Comparison of ENCODE assay signal across 1 cellular context in the genomic region with DNA sequence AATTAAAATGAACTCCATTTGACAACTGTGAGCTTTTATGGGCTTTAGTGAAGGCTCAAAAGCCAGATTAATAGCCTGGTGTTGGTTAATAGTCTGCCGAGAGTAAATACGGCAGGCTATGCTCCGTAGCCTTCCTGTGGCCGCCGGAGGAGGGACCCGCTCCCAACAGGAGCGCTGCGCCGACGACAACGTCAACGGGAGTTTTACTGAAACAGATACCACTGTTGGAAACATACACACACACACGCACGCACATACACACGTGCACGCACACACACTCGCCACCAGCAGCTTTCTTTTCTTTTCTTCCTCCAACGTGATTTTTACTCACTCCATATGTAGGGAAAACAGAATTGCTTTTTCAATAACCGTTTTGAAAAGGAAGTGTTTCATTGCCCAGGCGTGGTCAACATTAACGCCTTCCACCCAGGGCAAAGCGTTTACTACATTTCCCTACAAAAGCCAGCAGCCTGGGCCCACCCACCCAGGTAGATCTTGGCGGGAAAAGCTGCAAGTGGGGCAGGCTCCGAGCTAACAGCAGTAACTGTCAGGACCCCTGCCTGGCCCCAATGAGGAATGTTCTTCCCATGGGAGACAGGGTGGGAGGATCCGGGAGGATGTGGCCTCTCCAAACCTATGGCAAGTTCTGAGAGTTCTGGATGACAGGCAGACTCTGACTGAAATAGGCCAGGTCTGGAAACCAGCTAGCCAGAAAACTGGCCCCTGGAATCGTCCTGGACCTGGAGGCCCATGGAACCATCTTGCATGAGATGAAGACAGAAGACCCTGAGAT.
TF ChIP-seq lines count a peak whose summit lies in the region.

No MANE protein-coding gene starts in this region.

TF ChIP-seq in endothelial cell of umbilical vein, 7 proteins besides CTCF, POLR2A, EP300 and RAD21 (continued from another document):
- TF ChIP-seq FOS (IDR thresholded peaks at IDR 0.05; ENCODE audit: borderline replicate concordance, insufficient read depth, low read length) = no peak
- no peak for TF ChIP-seq POLR2AphosphoS5 (IDR thresholded peaks at IDR 0.05; ENCODE audit: insufficient read depth, low read depth, low read length)
- TF ChIP-seq JUN (IDR thresholded peaks at IDR 0.05; ENCODE audit: borderline replicate concordance, insufficient read depth, insufficient read length, low read depth) = no peak
- TF ChIP-seq, protein P1, sequence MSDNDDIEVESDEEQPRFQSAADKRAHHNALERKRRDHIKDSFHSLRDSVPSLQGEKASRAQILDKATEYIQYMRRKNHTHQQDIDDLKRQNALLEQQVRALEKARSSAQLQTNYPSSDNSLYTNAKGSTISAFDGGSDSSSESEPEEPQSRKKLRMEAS (IDR thresholded peaks at IDR 0.05; ENCODE audit: insufficient read depth, insufficient read length) = no peak
- TF ChIP-seq EZH2 (IDR thresholded peaks at IDR 0.05; ENCODE audit: borderline replicate concordance, low read depth, low read length, severe bottlenecking) = no peak
